12 cellular contexts compared by ENCODE assay signal in the genomic region with DNA sequence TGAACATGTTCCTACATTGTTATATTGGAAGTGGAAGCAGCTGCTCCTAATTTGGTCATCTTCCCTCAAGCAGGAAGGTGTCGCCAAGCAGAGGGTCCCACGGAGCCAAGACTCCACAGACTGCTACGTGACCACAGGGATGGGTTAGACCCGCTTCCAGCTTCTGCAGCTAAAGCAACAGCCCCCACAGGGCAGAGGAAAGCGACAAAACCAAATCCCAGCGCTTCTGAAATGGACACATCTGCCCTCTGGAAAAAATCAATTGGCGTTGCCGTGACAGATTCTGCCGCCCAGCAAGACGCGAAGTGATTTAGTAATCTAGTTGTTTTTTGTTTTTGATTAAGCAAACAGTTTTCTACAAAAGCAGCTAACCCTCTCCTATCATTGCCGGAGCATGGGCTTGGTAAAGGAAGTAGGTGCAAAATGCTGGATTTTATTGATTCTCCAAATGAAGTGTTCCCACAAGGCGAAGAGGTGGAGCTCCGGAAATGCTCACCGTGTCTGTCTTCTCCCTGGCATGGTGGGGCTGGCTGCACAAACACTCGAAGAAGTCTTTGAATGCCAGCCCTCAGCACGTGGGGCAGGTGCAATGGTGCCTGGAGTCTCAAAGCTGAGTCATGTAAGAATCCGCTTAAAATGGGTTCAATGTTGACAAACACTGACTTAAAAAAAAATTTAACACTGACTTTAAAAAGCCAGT.
DNase-seq lines count a peak whose midpoint lies in the region; ATAC-seq and TF ChIP-seq lines count a peak whose summit lies in the region.
"Had no signal": no experiment of that assay in that cellular context is flagged by ENCODE, and none has a peak within 500 bp of the region (broad histone marks: within the 10 kb centered on the region; RNA-seq: fewer than 3 reads in every experiment).

No MANE protein-coding gene starts in this region.

- no peak for TF ChIP-seq POLR2A in vagina (IDR thresholded peaks at IDR 0.05)

- DNase-seq in right atrium auricular region (ENCODE audit: low spot score) (peak; percentile 57), left ventricle myocardium inferior (no peak), NCI-H774 (lab: John Stamatoyannopoulos, UW) (peak; percentile 80), kidney tubule cell (ENCODE audit: low spot score) (peak; percentile 14), vagina (ENCODE audit: extremely low spot score in 2 of 2) (peak; percentile 79 to 81), GOT3 (lab: John Stamatoyannopoulos, UW) (no peak)
- no peak for DNase-seq in stimulated activated CD4-positive, alpha-beta T cell treated with anti-CD3 and anti-CD28 coated beads, Interleukin-2, amount 100 ng/mL, for 48 hours
- DNase-seq: activated CD4-positive, alpha-beta T cell treated with anti-CD3 and anti-CD28 coated beads, Interleukin-2, amount 50 U/mL, for 4 hours; effector CD4-positive, alpha-beta T cell; Karpas-422; T-helper 1 cell had no signal

- H3K27me3 ChIP-seq in right atrium auricular region (no peaks in the 10 kb centered on the region), left ventricle myocardium inferior (ENCODE audit: low read depth) (peaks cover 87% of the 10 kb centered on the region), vagina (no peaks in the 10 kb centered on the region)

- H3K4me3 ChIP-seq in right atrium auricular region (no peak overlapping the region), left ventricle myocardium inferior (no peak overlapping the region), vagina (peak overlapping the region in 1 of 2 donors; percentile 9)

- intact Hi-C loops in left ventricle myocardium inferior (cut with micrococcal nuclease): no loop called here
- intact Hi-C loops in vagina (cut with DNase I): no loop called here

- ATAC-seq in HG03025 (IDR thresholded peaks at IDR 0.05; ENCODE audit: low FRiP score, unreplicated experiment): no peak

- H3K4me1 ChIP-seq in right atrium auricular region (no peaks in the 10 kb centered on the region), left ventricle myocardium inferior (no peaks in the 10 kb centered on the region), vagina (peaks cover 34% of the 10 kb centered on the region)

- TF ChIP-seq CTCF in right atrium auricular region (IDR thresholded peaks at IDR 0.05) (no peak), left ventricle myocardium inferior (IDR thresholded peaks at IDR 0.05; ENCODE audit: borderline replicate concordance) (no peak), vagina (IDR thresholded peaks at IDR 0.05) (no peak)

- H3K9me3 ChIP-seq in right atrium auricular region (no peaks in the 10 kb centered on the region), left ventricle myocardium inferior (replicated peaks) (no peaks in the 10 kb centered on the region), vagina (no peaks in the 10 kb centered on the region)

- H3K36me3 ChIP-seq in right atrium auricular region: no peaks in the 10 kb centered on the region
- no peaks in the 10 kb centered on the region for H3K36me3 ChIP-seq in left ventricle myocardium inferior
- no peaks in the 10 kb centered on the region for H3K36me3 ChIP-seq in vagina

- no peak overlapping the region for H3K27ac ChIP-seq in right atrium auricular region
- no peak overlapping the region for H3K27ac ChIP-seq in left ventricle myocardium inferior (replicated peaks)
- peak overlapping the region; percentile 14 for H3K27ac ChIP-seq in vagina

Comparison
In these comparisons a context has a peak if more than half of its experiments do, and no peak if none do; other contexts are left out.
1. DNase-seq: peak in right atrium auricular region (single experiment), NCI-H774 (single experiment), kidney tubule cell (single experiment) and vagina (2 of 2); none in left ventricle myocardium inferior (single experiment), stimulated activated CD4-positive, alpha-beta T cell treated with anti-CD3 and anti-CD28 coated beads, Interleukin-2, amount 100 ng/mL, for 48 hours (0 of 2) and GOT3 (single experiment).